ENCODE assay signal across 9 cellular contexts in the genomic region with DNA sequence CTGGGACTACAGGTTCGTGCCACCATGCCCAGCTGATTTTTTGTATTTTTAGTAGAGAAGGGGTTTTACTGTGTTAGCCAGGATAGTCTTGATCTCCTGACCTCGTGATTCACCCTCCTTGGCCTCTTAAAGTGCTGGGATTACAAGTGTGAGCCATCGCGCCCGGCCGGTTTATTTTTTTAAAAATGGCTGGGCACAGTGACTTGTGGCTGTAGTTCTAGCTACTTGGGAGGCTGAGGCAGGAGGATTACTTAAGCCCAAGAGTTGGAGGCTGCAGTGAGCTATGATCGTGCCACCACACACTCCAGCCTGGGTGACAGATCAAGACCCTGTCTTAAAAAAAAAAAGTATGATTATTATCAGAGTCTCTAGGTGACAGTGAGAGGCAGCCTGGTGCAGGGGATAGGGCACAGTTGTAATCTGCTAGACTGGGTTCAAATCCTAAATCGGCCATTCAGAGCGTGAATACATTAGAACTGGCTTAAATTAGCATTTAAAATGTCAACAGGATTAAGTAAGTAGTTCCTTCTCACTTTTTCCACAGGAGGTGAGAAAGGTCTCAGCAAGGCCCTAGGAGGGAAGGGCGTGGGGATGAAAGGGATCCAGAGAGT. TPM values are rescaled to one million over a fixed set of nuclear protein-coding genes. Genes with fewer than 3 reads are reported as not detected.
DNase-seq lines count a peak whose midpoint lies in the region; ATAC-seq and TF ChIP-seq lines count a peak whose summit lies in the region.
"Had no signal": no experiment of that assay in that cellular context is flagged by ENCODE, and none has a peak within 500 bp of the region (broad histone marks: within the 10 kb centered on the region; RNA-seq: fewer than 3 reads in every experiment).

No MANE protein-coding gene starts in this region.

- peak overlapping the region; percentile 59 for H3K4me2 ChIP-seq in OCI-LY7 (ENCODE audit: low read length)

- H3K9me2 ChIP-seq in OCI-LY7 (ENCODE audit: insufficient read depth, low read length), result no peaks in the 10 kb centered on the region

- TF ChIP-seq CTCF in OCI-LY7 (conservative IDR thresholded peaks at IDR 0.05; ENCODE audit: low read length), result no peak
- no peak for TF ChIP-seq CTCF in epithelial cell of esophagus (IDR thresholded peaks at IDR 0.05; ENCODE audit: insufficient read depth, low read depth, low read length, missing control alignments)
- no peak for TF ChIP-seq CTCF in psoas muscle (IDR thresholded peaks at IDR 0.05)

- H3K9me3 ChIP-seq in OCI-LY7 (ENCODE audit: low read length), result no peaks in the 10 kb centered on the region
- no peaks in the 10 kb centered on the region for H3K9me3 ChIP-seq in psoas muscle
- H3K9me3 ChIP-seq: mucosa of descending colon had no signal

- DNase-seq in OCI-LY7 (ENCODE audit: low spot score), result no peak
- DNase-seq in epithelial cell of esophagus (ENCODE audit: low read depth), result no peak
- DNase-seq in psoas muscle, result no peak
- DNase-seq in AG08396 (ENCODE audit: low spot score), result no peak
- no peak for DNase-seq in NCI-H2196 (lab: John Stamatoyannopoulos, UW; ENCODE audit: unreplicated experiment)

- ATAC-seq in GM18511 (IDR thresholded peaks at IDR 0.05; ENCODE audit: unreplicated experiment) (peak; percentile 7), psoas muscle (peak in 1 of 4 donors; percentile 0), HG02763 (IDR thresholded peaks at IDR 0.05; ENCODE audit: unreplicated experiment) (no peak), HG03521 (IDR thresholded peaks at IDR 0.05; ENCODE audit: unreplicated experiment) (no peak)

- intact Hi-C loops in OCI-LY7 (cut with micrococcal nuclease; ENCODE audit: unreplicated experiment), result no loop called here
- intact Hi-C loops in psoas muscle (cut with DNase I), result loop anchor here in 1 of 2 donors (5.0 kb wide), 1 partner anchor 577 kb away; no protein-coding TSS in a partner anchor

- CTCF ChIA-PET in OCI-LY7 (lab: Charles Lee; ENCODE audit: unreplicated experiment), result no interaction called here

- H4K20me1 ChIP-seq in OCI-LY7 (ENCODE audit: insufficient read depth, low read length), result no peaks in the 10 kb centered on the region

- H3K27me3 ChIP-seq in psoas muscle (ENCODE audit: insufficient read depth in 3 of 3, low read length in 2 of 3), result no peaks in the 10 kb centered on the region

- BruUV-seq in OCI-LY7 (replicated peaks; lab: Mats Ljungman, UMichigan), result no TSS peak

- WGBS in psoas muscle, 3 donors, result 43 to 59% (median 46%) methylated on average over 10 of the region's 10 CpGs

- H3K4me1 ChIP-seq in OCI-LY7 (ENCODE audit: insufficient read depth, low read length, poor library complexity, severe bottlenecking) (peaks cover 11% of the 10 kb centered on the region), psoas muscle (peaks cover 28% of the 10 kb centered on the region)

- no peak overlapping the region for H3K27ac ChIP-seq in OCI-LY7 (ENCODE audit: low read depth, low read length, poor library complexity, severe bottlenecking)
- H3K27ac ChIP-seq in psoas muscle, result peak overlapping the region; percentile 88

- H3K4me3 ChIP-seq in OCI-LY7 (ENCODE audit: low read depth, low read length, poor library complexity, severe bottlenecking) (peak overlapping the region; percentile 71), epithelial cell of esophagus (ENCODE audit: low read length) (peak overlapping the region; percentile 52), psoas muscle (peak overlapping the region; percentile 64)

- H2AFZ ChIP-seq in OCI-LY7 (ENCODE audit: low read length), result peak overlapping the region; percentile 97; the same call in 1 of the 2 replicates

- no peaks in the 10 kb centered on the region for H3K36me3 ChIP-seq in OCI-LY7 (ENCODE audit: insufficient read depth, low read length)
- H3K36me3 ChIP-seq in psoas muscle (ENCODE audit: insufficient read depth in 1 of 2, low read depth in 1 of 2), result no peaks in the 10 kb centered on the region

- POLR2A ChIA-PET in OCI-LY7 (lab: Charles Lee), result interaction anchor here (1.3 kb wide), 1 partner anchor 104 kb away, joined by 3 read pairs; no protein-coding TSS in a partner anchor

- H3K79me2 ChIP-seq in OCI-LY7 (ENCODE audit: insufficient read depth, low read depth, low read length), result peaks cover 7% of the 10 kb centered on the region; the same call in 1 of the 2 replicates

RNA-seq across cellular contexts. Expression of gene MGST2, which starts 0.4 kb away (rescaled TPM):
- 9.3 and 11.7 TPM in 2 replicates for total RNA-seq in OCI-LY7 (2014; rRNA removed; shearing (Covaris generic))
- 4.7 and 7.6 TPM in 2 replicates for total RNA-seq in OCI-LY7 (2022)
- total RNA-seq in psoas muscle, result 10 to 100 TPM; 18.2 to 56.2 (median 50.4) TPM
- 10 to 100 TPM; 25.6 to 47.0 (median 32.7) TPM for polyA plus RNA-seq in psoas muscle
